Comparison of ENCODE assay signal across 12 cellular contexts in the genomic region with DNA sequence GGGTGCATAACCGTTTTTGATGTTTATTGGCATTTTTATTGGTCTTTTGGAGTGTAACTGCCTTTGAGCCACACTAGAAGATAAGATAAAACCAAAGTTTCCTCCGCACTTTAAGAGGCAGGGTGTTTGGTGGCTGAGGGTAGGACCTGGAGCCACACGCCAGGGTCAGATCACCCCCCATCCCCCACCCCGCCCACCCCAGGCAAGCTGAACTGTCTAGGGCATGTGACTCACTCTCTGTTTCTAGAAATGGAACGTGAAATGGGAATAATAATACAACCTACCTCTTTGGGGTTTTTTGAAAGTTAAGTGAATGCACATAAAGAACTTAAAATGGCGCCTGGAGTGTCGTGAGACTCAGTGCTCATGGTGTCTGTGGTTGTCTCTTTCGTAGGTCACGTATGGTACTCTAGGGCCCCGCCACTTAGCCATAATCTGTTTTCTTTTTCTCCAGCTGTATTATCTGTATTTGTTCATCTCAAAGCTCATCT. TPM values are rescaled to one million over a fixed set of nuclear protein-coding genes. Genes with fewer than 3 reads are reported as not detected.
DNase-seq lines count a peak whose midpoint lies in the region; ATAC-seq and TF ChIP-seq lines count a peak whose summit lies in the region.
"Had no signal": no experiment of that assay in that cellular context is flagged by ENCODE, and none has a peak within 500 bp of the region (broad histone marks: within the 10 kb centered on the region; RNA-seq: fewer than 3 reads in every experiment).

No MANE protein-coding gene starts in this region.

- H3K9me3 ChIP-seq in esophagus squamous epithelium, result no peaks in the 10 kb centered on the region
- H3K9me3 ChIP-seq: A549 had no signal

- H3K4me3 Mint-ChIP-seq in stimulated activated naive CD8-positive, alpha-beta T cell treated with anti-CD3 and anti-CD28 coated beads, Interleukin-15, Interleukin-2, amounts not matched to agents 100 ng/mL and 50 ng/mL, for 24 hours, result peak overlapping the region; percentile 82

- H3K27me3 Mint-ChIP-seq in stimulated activated naive CD8-positive, alpha-beta T cell treated with anti-CD3 and anti-CD28 coated beads, Interleukin-15, Interleukin-2, amounts not matched to agents 100 ng/mL and 50 ng/mL, for 24 hours, result no peaks in the 10 kb centered on the region

- TF ChIP-seq CTCF in esophagus squamous epithelium (IDR thresholded peaks at IDR 0.05), result no peak

- peak overlapping the region; percentile 99 for H3K27ac Mint-ChIP-seq in stimulated activated naive CD8-positive, alpha-beta T cell treated with anti-CD3 and anti-CD28 coated beads, Interleukin-15, Interleukin-2, amounts not matched to agents 100 ng/mL and 50 ng/mL, for 24 hours

- H3K36me3 Mint-ChIP-seq in stimulated activated naive CD8-positive, alpha-beta T cell treated with anti-CD3 and anti-CD28 coated beads, Interleukin-15, Interleukin-2, amounts not matched to agents 100 ng/mL and 50 ng/mL, for 24 hours (ENCODE audit: low read depth), result peaks cover 52% of the 10 kb centered on the region

- peaks cover 20 to 74% (median 24%) of the 10 kb centered on the region in 3 donors for H3K4me1 ChIP-seq in esophagus squamous epithelium

- TF ChIP-seq POLR2A in esophagus squamous epithelium (IDR thresholded peaks at IDR 0.05), result no peak

- 75 to 79% methylated on average over 8 to 10 of the region's 10 CpGs for WGBS in esophagus squamous epithelium, 2 donors

- peak; percentile 45 for DNase-seq in activated CD4-positive, alpha-beta T cell treated with anti-CD3 and anti-CD28 coated beads for 48 hours
- DNase-seq in activated CD4-positive, alpha-beta T cell treated with anti-CD3 and anti-CD28 coated beads, Interleukin-2, amount 50 U/mL, for 4 hours, result no peak
- peak; percentile 65 for DNase-seq in activated CD8-positive, alpha-beta memory T cell treated with anti-CD3 and anti-CD28 coated beads, Interleukin-2, amount 50 U/mL, for 48 hours
- no peak for DNase-seq in esophagus squamous epithelium (lab: John Stamatoyannopoulos, UW)
- DNase-seq in HuH-7 (ENCODE audit: low spot score), result no peak
- DNase-seq: amniotic stem cell, NCI-H1436 treated with DMSO at 0.1 percent for 48 hours, retina had no signal

- H3K27me3 ChIP-seq in esophagus squamous epithelium, result no peaks in the 10 kb centered on the region

- no peaks in the 10 kb centered on the region for H3K9me3 Mint-ChIP-seq in stimulated activated naive CD8-positive, alpha-beta T cell treated with anti-CD3 and anti-CD28 coated beads, Interleukin-15, Interleukin-2, amounts not matched to agents 100 ng/mL and 50 ng/mL, for 24 hours

- no peak for ATAC-seq in HG02870 (IDR thresholded peaks at IDR 0.05; ENCODE audit: unreplicated experiment)
- ATAC-seq in GM21526 (IDR thresholded peaks at IDR 0.05; ENCODE audit: low FRiP score, unreplicated experiment), result no peak
- ATAC-seq: A549 had no signal

- peak overlapping the region in 3 of 4 donors; percentile 43 to 88 (median 51) for H3K27ac ChIP-seq in esophagus squamous epithelium
- H3K27ac ChIP-seq: A549 had no signal

- H3K36me3 ChIP-seq in esophagus squamous epithelium, result peaks cover 0 to 45% (median 0%) of the 10 kb centered on the region in 3 donors

- peaks cover 95% of the 10 kb centered on the region for H3K4me1 Mint-ChIP-seq in stimulated activated naive CD8-positive, alpha-beta T cell treated with anti-CD3 and anti-CD28 coated beads, Interleukin-15, Interleukin-2, amounts not matched to agents 100 ng/mL and 50 ng/mL, for 24 hours (ENCODE audit: low read depth)

- H3K4me3 ChIP-seq in esophagus squamous epithelium, result no peak overlapping the region
- H3K4me3 ChIP-seq: A549 had no signal

- intact Hi-C loops in esophagus squamous epithelium (cut with DNase I), result no loop called here

RNA-seq across cellular contexts. Expression of a gene that starts 56.0 kb away (rescaled TPM):
- 10 to 100 TPM; 66.3 to 92.3 (median 83.4) TPM for total RNA-seq in esophagus squamous epithelium

Comparison
In these comparisons a context has a peak if more than half of its experiments do, and no peak if none do; other contexts are left out.
1. DNase-seq: peak in activated CD4-positive, alpha-beta T cell treated with anti-CD3 and anti-CD28 coated beads for 48 hours (single experiment) and activated CD8-positive, alpha-beta memory T cell treated with anti-CD3 and anti-CD28 coated beads, Interleukin-2, amount 50 U/mL, for 48 hours (single experiment); none in activated CD4-positive, alpha-beta T cell treated with anti-CD3 and anti-CD28 coated beads, Interleukin-2, amount 50 U/mL, for 4 hours (0 of 2), esophagus squamous epithelium (single experiment) and HuH-7 (single experiment).